Comparison of ENCODE assay signal across 8 cellular contexts in the genomic region with DNA sequence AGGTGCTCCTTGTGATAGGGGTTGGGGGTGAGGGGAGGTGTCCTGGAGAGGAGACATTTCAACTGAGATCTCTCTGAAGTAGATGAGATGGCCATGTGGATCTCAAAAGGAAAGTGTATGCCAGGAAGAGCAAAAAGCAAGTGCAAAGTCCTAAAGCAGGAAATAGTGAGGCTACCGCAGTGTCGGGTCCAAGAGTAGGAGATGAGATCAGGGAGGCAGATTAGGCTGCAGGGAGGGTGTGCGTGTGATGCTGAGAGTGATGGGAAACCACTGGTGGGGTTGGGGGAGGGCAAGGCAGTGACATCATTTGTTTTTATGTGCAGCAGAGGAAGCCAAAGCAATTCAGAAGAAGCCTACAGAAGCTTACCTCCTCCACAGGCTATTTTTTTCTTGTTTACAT. TPM values are rescaled to one million over a fixed set of nuclear protein-coding genes. Genes with fewer than 3 reads are reported as not detected.
DNase-seq lines count a peak whose midpoint lies in the region; ATAC-seq and TF ChIP-seq lines count a peak whose summit lies in the region.

No MANE protein-coding gene starts in this region.

- H3K4me3 ChIP-seq in lower leg skin (ENCODE audit: low read depth, poor library complexity, severe bottlenecking): no peak overlapping the region

- 45 to 50% methylated on average over 3 of the region's 3 CpGs for WGBS in lower leg skin, 2 donors

- TF ChIP-seq CTCF in RWPE1 (conservative IDR thresholded peaks at IDR 0.05; ENCODE audit: low read depth) (no peak), lower leg skin (IDR thresholded peaks at IDR 0.05) (no peak)

- DNase-seq in RWPE1 (ENCODE audit: low spot score) (no peak), non-pigmented ciliary epithelial cell (ENCODE audit: low read depth) (peak; percentile 83), lower leg skin (ENCODE audit: low spot score in 2 of 2) (no peak), NCI-H510A treated with DMSO at 0.1 percent for 48 hours (lab: John Stamatoyannopoulos, UW) (no peak), OCI-M1 (lab: John Stamatoyannopoulos, UW) (no peak)
- peak; percentile 5 for DNase-seq in activated naive CD8-positive, alpha-beta T cell treated with anti-CD3 and anti-CD28 coated beads, Interleukin-2, amount 50 U/mL, for 16 hours (ENCODE audit: low read depth, low spot score)

- peak; percentile 44 for ATAC-seq in GM18907 (IDR thresholded peaks at IDR 0.05; ENCODE audit: unreplicated experiment)
- no peak for ATAC-seq in GM21423 (IDR thresholded peaks at IDR 0.05; ENCODE audit: unreplicated experiment)

- no peak for TF ChIP-seq POLR2A in lower leg skin (IDR thresholded peaks at IDR 0.05)

- CTCF ChIA-PET in RWPE1 (lab: Yijun Ruan, JAX): interaction anchor here (0.7 kb wide), 1 partner anchor 15 kb away, joined by 6 read pairs; no protein-coding TSS in a partner anchor

- intact Hi-C loops in lower leg skin (cut with DNase I; ENCODE audit: low total_unique reads): no loop called here

- POLR2A ChIA-PET in RWPE1 (lab: Yijun Ruan, JAX; ENCODE audit: low non-redundant PET): no interaction called here

- H3K27ac ChIP-seq in RWPE1: peak overlapping the region; percentile 35; the same call in 1 of the 2 replicates

RNA-seq across cellular contexts. Expression of gene CDH13, which starts 28.5 kb away (rescaled TPM):
- total RNA-seq in lower leg skin: 100 to 1,000 TPM; 102 to 246 (median 155) TPM

Comparison
In these comparisons a context has a peak if more than half of its experiments do, and no peak if none do; other contexts are left out.
1. DNase-seq: peak in activated naive CD8-positive, alpha-beta T cell treated with anti-CD3 and anti-CD28 coated beads, Interleukin-2, amount 50 U/mL, for 16 hours (single experiment) and non-pigmented ciliary epithelial cell (single experiment); none in RWPE1 (single experiment), lower leg skin (0 of 2), NCI-H510A treated with DMSO at 0.1 percent for 48 hours (single experiment) and OCI-M1 (single experiment).